Comparison of ENCODE assay signal across 15 cellular contexts in genomic region chr3:189458536-189458935, GRCh38.
DNase-seq lines count a peak whose midpoint lies in the region; ATAC-seq and TF ChIP-seq lines count a peak whose summit lies in the region.
"Had no signal": no experiment of that assay in that cellular context is flagged by ENCODE, and none has a peak within 500 bp of the region (broad histone marks: within the 10 kb centered on the region; RNA-seq: fewer than 3 reads in every experiment).

No MANE protein-coding gene starts in this region.

- H3K9me3 ChIP-seq in gastrocnemius medialis, result no peaks in the 10 kb centered on the region
- H3K9me3 ChIP-seq: A549 had no signal

- TF ChIP-seq POLR2A in gastrocnemius medialis (IDR thresholded peaks at IDR 0.05), result no peak

- no peak overlapping the region for H3K4me3 Mint-ChIP-seq in progenitor cell of endocrine pancreas (ENCODE audit: low read depth)

- peaks cover 4 to 15% of the 10 kb centered on the region in 2 donors for H3K4me1 ChIP-seq in gastrocnemius medialis
- H3K4me1 ChIP-seq: A549 had no signal

- no peaks in the 10 kb centered on the region for H3K9me3 Mint-ChIP-seq in progenitor cell of endocrine pancreas (ENCODE audit: low read depth)

- H3K27ac Mint-ChIP-seq in progenitor cell of endocrine pancreas, result no peak overlapping the region

- ATAC-seq in esophagus mucosa, result peak; percentile 39
- peak; percentile 48 to 87 for ATAC-seq in gastrocnemius medialis
- ATAC-seq in GM21515 (IDR thresholded peaks at IDR 0.05; ENCODE audit: unreplicated experiment), result no peak
- ATAC-seq in GM21825 (IDR thresholded peaks at IDR 0.05; ENCODE audit: unreplicated experiment), result no peak
- ATAC-seq: A549, left lobe of liver had no signal

- peak overlapping the region in 2 of 4 donors; percentile 30 to 41 for H3K27ac ChIP-seq in gastrocnemius medialis
- H3K27ac ChIP-seq: A549, SK-N-MC had no signal

- no peaks in the 10 kb centered on the region for H3K27me3 ChIP-seq in gastrocnemius medialis

- H3K4me3 ChIP-seq in gastrocnemius medialis, result no peak overlapping the region
- H3K4me3 ChIP-seq: A549, SK-N-MC had no signal

- DNase-seq in NCI-H748 (lab: John Stamatoyannopoulos, UW; ENCODE audit: unreplicated experiment) (peak; percentile 44), NCI-H748 treated with DMSO at 0.1 percent for 48 hours (lab: John Stamatoyannopoulos, UW) (no peak), NCI-H510A treated with DMSO at 0.1 percent for 48 hours (lab: John Stamatoyannopoulos, UW) (peak; percentile 35), gastrocnemius medialis (peak; percentile 27 to 57), progenitor cell of endocrine pancreas (ENCODE audit: low spot score, unreplicated experiment) (no peak)
- DNase-seq: caudate nucleus; NCI-H2227 treated with DMSO at 0.1 percent for 48 hours; occipital lobe; stimulated activated CD4-positive, alpha-beta T cell treated with anti-CD3 and anti-CD28 coated beads, Interleukin-4, amount 100 ng/mL, for 4 hours had no signal

- in situ Hi-C loops in gastrocnemius medialis (cut with MboI; ENCODE audit: low sequenced_read_pairs in 4 of 4), result no loop called here

- intact Hi-C loops in gastrocnemius medialis (cut with DNase I; ENCODE audit: low total_unique reads), result no loop called here

- no peaks in the 10 kb centered on the region for H3K36me3 ChIP-seq in gastrocnemius medialis

- peaks cover 3% of the 10 kb centered on the region for H3K4me1 Mint-ChIP-seq in progenitor cell of endocrine pancreas (ENCODE audit: low read depth)

- no peaks in the 10 kb centered on the region for H3K36me3 Mint-ChIP-seq in progenitor cell of endocrine pancreas (ENCODE audit: insufficient read depth)

- TF ChIP-seq CTCF in gastrocnemius medialis (IDR thresholded peaks at IDR 0.05 in 4 of 5, conservative IDR thresholded peaks at IDR 0.05 in 1 of 5), result no peak
- no peak for TF ChIP-seq CTCF in progenitor cell of endocrine pancreas (IDR thresholded peaks at IDR 0.05; ENCODE audit: unreplicated experiment)

- H3K27me3 Mint-ChIP-seq in progenitor cell of endocrine pancreas, result peaks cover 1% of the 10 kb centered on the region

Comparison
In these comparisons a context has a peak if more than half of its experiments do, and no peak if none do; other contexts are left out.
1. DNase-seq: peak in NCI-H748 (single experiment), NCI-H510A treated with DMSO at 0.1 percent for 48 hours (single experiment) and gastrocnemius medialis (2 of 2); none in NCI-H748 treated with DMSO at 0.1 percent for 48 hours (single experiment) and progenitor cell of endocrine pancreas (single experiment).
2. ATAC-seq: peak in esophagus mucosa (single experiment) and gastrocnemius medialis (2 of 2); none in GM21515 (single experiment) and GM21825 (single experiment).